Comparison of ENCODE assay signal across 15 cellular contexts in genomic region chr1:15158506-15159165, GRCh38. TPM values are rescaled to one million over a fixed set of nuclear protein-coding genes. Genes with fewer than 3 reads are reported as not detected.
DNase-seq lines count a peak whose midpoint lies in the region; ATAC-seq and TF ChIP-seq lines count a peak whose summit lies in the region.
"Had no signal": no experiment of that assay in that cellular context is flagged by ENCODE, and none has a peak within 500 bp of the region (broad histone marks: within the 10 kb centered on the region; RNA-seq: fewer than 3 reads in every experiment).

No MANE protein-coding gene starts in this region.

- H3K27me3 Mint-ChIP-seq in activated T-helper 17 cell treated with anti-CD3 and anti-CD28 coated beads, Interleukin-2, amount 50 U/mL, for 72 hours: peaks cover 23% of the 10 kb centered on the region

- H4K91ac ChIP-seq in trophoblast cell (ENCODE audit: low read depth, low read length): no peak overlapping the region

- no peaks in the 10 kb centered on the region for H3K27me3 ChIP-seq in esophagus (ENCODE audit: control insufficient read depth in 1 of 2, insufficient read depth in 2 of 2, low read length in 2 of 2)
- H3K27me3 ChIP-seq in trophoblast cell (ENCODE audit: insufficient read depth, low read length): no peaks in the 10 kb centered on the region
- H3K27me3 ChIP-seq: Peyer's patch had no signal

- 51 to 61% methylated on average over 13 of the region's 13 CpGs for WGBS in esophagus, 2 donors
- no CpG with 5 or more reads among the region's 13 CpGs for WGBS in trophoblast cell (ENCODE audit: extremely low coverage, insufficient coverage, insufficient read length)

- H2AFZ ChIP-seq in trophoblast cell (ENCODE audit: insufficient read depth, low read length, poor library complexity): no peak overlapping the region

- no peak overlapping the region for H3K9ac ChIP-seq in trophoblast cell (ENCODE audit: low read length)

- no peak overlapping the region for H2BK12ac ChIP-seq in trophoblast cell (ENCODE audit: low read length)

- H3K9me3 ChIP-seq in esophagus (ENCODE audit: control insufficient read depth in 2 of 2, insufficient read depth in 1 of 2, low read depth in 1 of 2, low read length in 1 of 2) (no peaks in the 10 kb centered on the region), trophoblast cell (ENCODE audit: insufficient read depth, low read depth, low read length) (no peaks in the 10 kb centered on the region)
- H3K9me3 ChIP-seq: left lung, Peyer's patch had no signal

- H2BK120ac ChIP-seq in trophoblast cell (ENCODE audit: insufficient read depth, low read length, poor library complexity): no peak overlapping the region

- POLR2A ChIA-PET in RWPE1 (lab: Yijun Ruan, JAX; ENCODE audit: low non-redundant PET): no interaction called here

- H3K27ac ChIP-seq in RWPE1: peak overlapping the region; percentile 88
- peak overlapping the region; percentile 0 to 40 for H3K27ac ChIP-seq in esophagus (ENCODE audit: low read depth in 2 of 2, low read length in 1 of 2)
- no peak overlapping the region for H3K27ac ChIP-seq in trophoblast cell (ENCODE audit: low read depth, low read length)

- no peak overlapping the region for H3K23ac ChIP-seq in trophoblast cell (ENCODE audit: low read length)

- H3K4me3 Mint-ChIP-seq in activated T-helper 17 cell treated with anti-CD3 and anti-CD28 coated beads, Interleukin-2, amount 50 U/mL, for 72 hours: no peak overlapping the region
- H3K4me3 Mint-ChIP-seq: activated CD4-positive, alpha-beta T cell treated with anti-CD3 and anti-CD28 coated beads, Interleukin-2, amount 10 ng/mL, durations not matched to agents 7 days and 5 days had no signal

- no peak overlapping the region for H3K18ac ChIP-seq in trophoblast cell (ENCODE audit: low read length)

- H4K12ac ChIP-seq in trophoblast cell (ENCODE audit: low read depth, low read length): no peak overlapping the region

- peaks cover 3% of the 10 kb centered on the region for H3K79me1 ChIP-seq in trophoblast cell (ENCODE audit: low read length)

- H3K4me1 Mint-ChIP-seq in activated T-helper 17 cell treated with anti-CD3 and anti-CD28 coated beads, Interleukin-2, amount 50 U/mL, for 72 hours: peaks cover 10% of the 10 kb centered on the region

- no peak for TF ChIP-seq CTCF in RWPE1 (conservative IDR thresholded peaks at IDR 0.05; ENCODE audit: low read depth)

- H3K4me2 ChIP-seq in trophoblast cell (ENCODE audit: low read length): no peak overlapping the region

- H3K4ac ChIP-seq in trophoblast cell (ENCODE audit: low read depth, low read length): no peak overlapping the region

- H3K14ac ChIP-seq in trophoblast cell (ENCODE audit: low read length): no peak overlapping the region

- H2BK5ac ChIP-seq in trophoblast cell (ENCODE audit: low read depth, low read length, poor library complexity): no peak overlapping the region

- no peak overlapping the region for H4K8ac ChIP-seq in trophoblast cell (ENCODE audit: low read depth, low read length)

- H2AK5ac ChIP-seq in trophoblast cell (ENCODE audit: low read length): no peak overlapping the region

- no peak for ATAC-seq in activated T-helper 17 cell treated with anti-CD3 and anti-CD28 coated beads, Interleukin-2, amount 50 U/mL, for 72 hours (replicated peaks)
- no peak for ATAC-seq in GM19452 (IDR thresholded peaks at IDR 0.05; ENCODE audit: unreplicated experiment)
- ATAC-seq: left lung had no signal

- DNase-seq in Daoy (ENCODE audit: low read depth) (peak; percentile 58), RWPE1 (ENCODE audit: low spot score) (peak; percentile 74), trophoblast cell (peak; percentile 55 to 81), SK-N-DZ (ENCODE audit: low spot score) (no peak)
- DNase-seq in activated CD4-positive, alpha-beta T cell treated with anti-CD3 and anti-CD28 coated beads for 48 hours: no peak
- DNase-seq: activated CD4-positive, alpha-beta T cell treated with anti-CD3 and anti-CD28 coated beads, Interleukin-2, amount 10 ng/mL, durations not matched to agents 7 days and 5 days; DMS153; erythroblast; left lung; NCI-H1417; Peyer's patch; retina had no signal

- H3K27ac Mint-ChIP-seq in activated T-helper 17 cell treated with anti-CD3 and anti-CD28 coated beads, Interleukin-2, amount 50 U/mL, for 72 hours: no peak overlapping the region
- H3K27ac Mint-ChIP-seq: activated CD4-positive, alpha-beta T cell treated with anti-CD3 and anti-CD28 coated beads, Interleukin-2, amount 10 ng/mL, durations not matched to agents 7 days and 5 days had no signal

- H3K36me3 ChIP-seq in esophagus (ENCODE audit: control insufficient read depth in 2 of 2, insufficient read depth in 2 of 2, low read length in 1 of 2) (no peaks in the 10 kb centered on the region), trophoblast cell (ENCODE audit: control insufficient read depth in 1 of 2, insufficient read depth in 2 of 2, low read length in 2 of 2) (no peaks in the 10 kb centered on the region)
- H3K36me3 ChIP-seq: left lung, Peyer's patch had no signal

- no peak overlapping the region for H3K4me3 ChIP-seq in esophagus (ENCODE audit: low read depth in 1 of 2, low read length in 2 of 2)
- no peak overlapping the region for H3K4me3 ChIP-seq in trophoblast cell (ENCODE audit: low read depth, low read length)
- H3K4me3 ChIP-seq: left lung, Peyer's patch had no signal

- H3K36me3 Mint-ChIP-seq in activated T-helper 17 cell treated with anti-CD3 and anti-CD28 coated beads, Interleukin-2, amount 50 U/mL, for 72 hours (ENCODE audit: low read depth): no peaks in the 10 kb centered on the region

- CTCF ChIA-PET in RWPE1 (lab: Yijun Ruan, JAX): interaction anchor here (0.5 to 1.0 kb wide), 3 partner anchors 28 to 1173 kb away, joined by 3 to 5 read pairs (median 3); no protein-coding TSS in a partner anchor

- peaks cover 4% of the 10 kb centered on the region for H3K79me2 ChIP-seq in trophoblast cell (ENCODE audit: control insufficient read depth, insufficient read depth, low read length, poor library complexity)

- no peaks in the 10 kb centered on the region for H3K9me3 Mint-ChIP-seq in activated T-helper 17 cell treated with anti-CD3 and anti-CD28 coated beads, Interleukin-2, amount 50 U/mL, for 72 hours
- H3K9me3 Mint-ChIP-seq: activated CD4-positive, alpha-beta T cell treated with anti-CD3 and anti-CD28 coated beads, Interleukin-2, amount 10 ng/mL, durations not matched to agents 7 days and 5 days had no signal

- H3K4me1 ChIP-seq in esophagus (ENCODE audit: control insufficient read depth in 2 of 2, insufficient read depth in 2 of 2, low read length in 1 of 2) (peaks cover 0 to 3% of the 10 kb centered on the region in 2 donors), trophoblast cell (ENCODE audit: control insufficient read depth in 1 of 2, insufficient read depth in 2 of 2, low read length in 2 of 2) (peaks cover 13 to 16% of the 10 kb centered on the region in 2 experiments)

RNA-seq across cellular contexts. Expression of gene TMEM51, which starts 5.1 kb away (rescaled TPM):
- 18.4 and 21.2 TPM in 2 replicates for total RNA-seq in Daoy (2014; rRNA removed; shearing (Covaris generic))
- 10 to 100 TPM in 1 of 2 donors, 1 to 10 TPM in 1; 7.4 to 15.4 TPM for polyA plus RNA-seq in esophagus
- 17.2 and 18.7 TPM in 2 replicates for polyA plus RNA-seq in trophoblast cell (2013)
- not detected for total RNA-seq in activated T-helper 17 cell treated with anti-CD3 and anti-CD28 coated beads, Interleukin-2, amount 50 U/mL, for 72 hours
- 27.4 and 37.8 TPM in 2 replicates for polyA plus RNA-seq in SK-N-DZ (2014; cell fraction: cytosol; rRNA removed)
- 11.9 and 19.9 TPM in 2 replicates for polyA plus RNA-seq in SK-N-DZ (2014; cell fraction: nucleus; rRNA removed)
- total RNA-seq: activated CD4-positive, alpha-beta T cell treated with anti-CD3 and anti-CD28 coated beads, Interleukin-2, amount 10 ng/mL, durations not matched to agents 7 days and 5 days had no signal

Comparison
In these comparisons a context has a peak if more than half of its experiments do, and no peak if none do; other contexts are left out.
1. DNase-seq: peak in Daoy (single experiment), RWPE1 (single experiment) and trophoblast cell (2 of 2); none in activated CD4-positive, alpha-beta T cell treated with anti-CD3 and anti-CD28 coated beads for 48 hours (single experiment) and SK-N-DZ (single experiment).
2. RNA of gene TMEM51, which starts 5.1 kb away (total RNA-seq): 18.4 to 21.2 TPM in Daoy; not detected in activated T-helper 17 cell treated with anti-CD3 and anti-CD28 coated beads, Interleukin-2, amount 50 U/mL, for 72 hours; every median in the first group is over 10 times any median in the second.